18 cellular contexts compared by ENCODE assay signal in the genomic region with DNA sequence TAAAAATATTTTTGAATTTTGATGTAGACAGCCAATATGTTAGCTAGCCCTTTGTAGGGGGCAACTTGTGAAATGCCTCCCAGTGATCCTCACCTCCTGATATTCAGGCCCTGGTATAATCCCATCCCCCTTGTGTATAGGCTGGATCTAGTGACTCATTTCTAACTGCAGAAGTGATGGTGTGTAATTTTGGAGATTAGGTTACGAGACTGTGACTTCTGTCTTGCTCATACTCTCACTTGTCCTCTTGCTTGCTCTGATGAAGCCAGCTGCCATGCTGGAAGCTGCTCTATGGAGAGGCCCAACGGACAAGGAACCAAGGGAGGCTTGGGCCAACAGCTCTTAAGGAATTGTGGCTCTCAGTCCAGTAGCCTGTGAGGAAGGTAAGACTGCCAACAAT.
A peak's percentile ranks its signal among the peaks of the same experiment; 100 is the strongest.
DNase-seq lines count a peak whose midpoint lies in the region; ATAC-seq lines count a peak whose summit lies in the region.
"Had no signal": no experiment of that assay in that cellular context is flagged by ENCODE, and none has a peak within 500 bp of the region (broad histone marks: within the 10 kb centered on the region; RNA-seq: fewer than 3 reads in every experiment).

No MANE protein-coding gene starts in this region.

- no peak overlapping the region for H3K4me3 Mint-ChIP-seq in activated T-cell treated with anti-CD3 and anti-CD28 coated beads, Interleukin-2, amount 50 U/mL, for 24 hours
- H3K4me3 Mint-ChIP-seq: activated CD8-positive, alpha-beta memory T cell treated with anti-CD3 and anti-CD28 coated beads, Interleukin-2, amount 10 ng/mL, durations not matched to agents 7 days and 5 days had no signal

- H3K36me3 Mint-ChIP-seq in activated T-cell treated with anti-CD3 and anti-CD28 coated beads, Interleukin-2, amount 50 U/mL, for 24 hours (ENCODE audit: low read depth), result peaks cover 21% of the 10 kb centered on the region

- peaks cover 38% of the 10 kb centered on the region for H3K4me1 Mint-ChIP-seq in activated T-cell treated with anti-CD3 and anti-CD28 coated beads, Interleukin-2, amount 50 U/mL, for 24 hours (ENCODE audit: low read depth)

- no peak for DNase-seq in activated T-cell treated with anti-CD3 and anti-CD28 coated beads, Interleukin-2, amount 50 U/mL, for 24 hours
- DNase-seq in activated T-cell treated with anti-CD3 and anti-CD28 coated beads, Interleukin-2, amount 50 U/mL, for 1 hour, result no peak
- DNase-seq in RKO (ENCODE audit: low spot score), result peak; percentile 46
- DNase-seq in fibroblast of gingiva (ENCODE audit: low read depth), result peak; percentile 11
- no peak for DNase-seq in stimulated activated naive CD8-positive, alpha-beta T cell treated with anti-CD3 and anti-CD28 coated beads, Interleukin-15, Interleukin-2, amounts not matched to agents 100 U/mL and 50 U/mL, for 24 hours
- DNase-seq in stimulated activated CD8-positive, alpha-beta memory T cell treated with anti-CD3 and anti-CD28 coated beads, Interleukin-4, amount 100 ng/mL, for 48 hours, result no peak
- no peak for DNase-seq in posterior vena cava (ENCODE audit: low spot score)
- DNase-seq: activated CD8-positive, alpha-beta memory T cell treated with anti-CD3 and anti-CD28 coated beads, Interleukin-2, amount 10 ng/mL, durations not matched to agents 7 days and 5 days; amniotic stem cell; DND-41; foreskin melanocyte; GOT3; Kasumi-1; NCI-H2081; SIG-M5; stimulated activated CD4-positive, alpha-beta T cell treated with anti-CD3 and anti-CD28 coated beads, Interleukin-15, amount 100 ng/mL, for 24 hours; transverse colon had no signal

- H3K27ac Mint-ChIP-seq in activated T-cell treated with anti-CD3 and anti-CD28 coated beads, Interleukin-2, amount 50 U/mL, for 24 hours, result peak overlapping the region; percentile 66
- H3K27ac Mint-ChIP-seq: activated CD8-positive, alpha-beta memory T cell treated with anti-CD3 and anti-CD28 coated beads, Interleukin-2, amount 10 ng/mL, durations not matched to agents 7 days and 5 days had no signal

- peaks cover 18% of the 10 kb centered on the region for H3K27me3 Mint-ChIP-seq in activated T-cell treated with anti-CD3 and anti-CD28 coated beads, Interleukin-2, amount 50 U/mL, for 24 hours
- H3K27me3 Mint-ChIP-seq: activated CD8-positive, alpha-beta memory T cell treated with anti-CD3 and anti-CD28 coated beads, Interleukin-2, amount 10 ng/mL, durations not matched to agents 7 days and 5 days had no signal

- intact Hi-C loops in posterior vena cava (cut with DNase I), result no loop called here

- H3K9me3 Mint-ChIP-seq in activated T-cell treated with anti-CD3 and anti-CD28 coated beads, Interleukin-2, amount 50 U/mL, for 24 hours, result no peaks in the 10 kb centered on the region

- peak; percentile 49 for ATAC-seq in stimulated activated naive CD8-positive, alpha-beta T cell treated with anti-CD3 and anti-CD28 coated beads, Interleukin-15, Interleukin-2, amounts not matched to agents 100 U/mL and 50 U/mL, for 24 hours
- ATAC-seq in GM18511 (IDR thresholded peaks at IDR 0.05; ENCODE audit: unreplicated experiment), result no peak
- ATAC-seq: activated CD8-positive, alpha-beta memory T cell treated with anti-CD3 and anti-CD28 coated beads, Interleukin-2, amount 10 ng/mL, durations not matched to agents 7 days and 5 days had no signal

Comparison
In these comparisons a context has a peak if more than half of its experiments do, and no peak if none do; other contexts are left out.
1. DNase-seq: peak in RKO (single experiment) and fibroblast of gingiva (single experiment); none in activated T-cell treated with anti-CD3 and anti-CD28 coated beads, Interleukin-2, amount 50 U/mL, for 24 hours (single experiment), activated T-cell treated with anti-CD3 and anti-CD28 coated beads, Interleukin-2, amount 50 U/mL, for 1 hour (single experiment), stimulated activated naive CD8-positive, alpha-beta T cell treated with anti-CD3 and anti-CD28 coated beads, Interleukin-15, Interleukin-2, amounts not matched to agents 100 U/mL and 50 U/mL, for 24 hours (single experiment), stimulated activated CD8-positive, alpha-beta memory T cell treated with anti-CD3 and anti-CD28 coated beads, Interleukin-4, amount 100 ng/mL, for 48 hours (single experiment) and posterior vena cava (single experiment).